Comparison of ENCODE assay signal across 28 cellular contexts in genomic region chr20:16560216-16560615, GRCh38.
"Had no signal": no experiment of that assay in that cellular context is flagged by ENCODE, and none has a peak within 500 bp of the region (broad histone marks: within the 10 kb centered on the region; RNA-seq: fewer than 3 reads in every experiment).

No MANE protein-coding gene starts in this region.

- ATAC-seq: activated CD4-positive, alpha-beta T cell treated with anti-CD3 and anti-CD28 coated beads for 36 hours; activated T-cell treated with anti-CD3 and anti-CD28 coated beads, Interleukin-2, amount 50 U/mL, for 72 hours; effector memory CD8-positive, alpha-beta T cell; foreskin keratinocyte; gastrocnemius medialis; heart left ventricle had no signal

- H3K4me3 Mint-ChIP-seq: activated CD4-positive, alpha-beta memory T cell treated with anti-CD3 and anti-CD28 coated beads, Interleukin-2, amount 10 ng/mL, durations not matched to agents 7 days and 5 days; activated CD4-positive, alpha-beta T cell treated with anti-CD3 and anti-CD28 coated beads for 36 hours; activated CD4-positive, alpha-beta T cell treated with anti-CD3 and anti-CD28 coated beads, Interleukin-2, amount 10 ng/mL, durations not matched to agents 24 days and 14 days; activated naive CD8-positive, alpha-beta T cell; activated T-cell treated with anti-CD3 and anti-CD28 coated beads, Interleukin-2, amount 50 U/mL, for 24 hours; activated T-cell treated with anti-CD3 and anti-CD28 coated beads, Interleukin-2, amount 50 U/mL, for 72 hours; central memory CD8-positive, alpha-beta T cell; dendritic cell treated with granulocyte-macrophage colony-stimulating factor and Interleukin-4, amounts not matched to agents 40 ng/mL and 50 ng/mL, for 4 days; effector memory CD8-positive, alpha-beta T cell had no signal

- DNase-seq: activated CD4-positive, alpha-beta memory T cell treated with anti-CD3 and anti-CD28 coated beads, Interleukin-2, amount 10 ng/mL, durations not matched to agents 7 days and 5 days; activated CD4-positive, alpha-beta T cell treated with anti-CD3 and anti-CD28 coated beads for 36 hours; activated CD4-positive, alpha-beta T cell treated with anti-CD3 and anti-CD28 coated beads, Interleukin-2, amount 10 ng/mL, durations not matched to agents 24 days and 14 days; activated CD4-positive, CD25-positive, alpha-beta regulatory T cell; activated CD4-positive, CD25-positive, alpha-beta regulatory T cell treated with anti-CD3 and anti-CD28 coated beads, Interleukin-2, amount 50 U/mL, for 72 hours; activated CD8-positive, alpha-beta memory T cell treated with anti-CD3 and anti-CD28 coated beads, Interleukin-2, amount 50 U/mL, for 48 hours; activated gamma-delta T cell treated with Interleukin-2 at 50 U/mL for 16 hours; activated naive CD4-positive, alpha-beta T cell treated with anti-CD3 and anti-CD28 coated beads, Interleukin-2, amount 50 U/mL, for 16 hours; activated naive CD4-positive, alpha-beta T cell treated with Interleukin-2 at 50 U/mL for 16 hours; activated T-cell treated with anti-CD3 and anti-CD28 coated beads for 4 hours; activated T-cell treated with anti-CD3 and anti-CD28 coated beads, Interleukin-2, amount 50 U/mL, for 24 hours; activated T-cell treated with anti-CD3 and anti-CD28 coated beads, Interleukin-2, amount 50 U/mL, for 72 hours; amniotic stem cell; anterior cingulate cortex; brain microvascular endothelial cell; dorsolateral prefrontal cortex; effector CD4-positive, alpha-beta T cell; effector memory CD8-positive, alpha-beta T cell; erythroblast; foreskin keratinocyte; gastrocnemius medialis; glutamatergic neuron; heart left ventricle had no signal

- H3K4me1 Mint-ChIP-seq: activated CD4-positive, alpha-beta memory T cell treated with anti-CD3 and anti-CD28 coated beads, Interleukin-2, amount 10 ng/mL, durations not matched to agents 7 days and 5 days had no signal

- H3K4me3 ChIP-seq: coronary artery, dorsolateral prefrontal cortex, esophagus muscularis mucosa, gastrocnemius medialis, heart left ventricle had no signal

- H3K9me3 ChIP-seq: esophagus muscularis mucosa, gastrocnemius medialis, heart left ventricle had no signal

- H3K27ac ChIP-seq: brain microvascular endothelial cell, coronary artery, dorsolateral prefrontal cortex, esophagus muscularis mucosa, foreskin keratinocyte, gastrocnemius medialis, heart left ventricle had no signal

- H3K36me3 Mint-ChIP-seq: activated naive CD8-positive, alpha-beta T cell had no signal

- H3K36me3 ChIP-seq: brain microvascular endothelial cell, esophagus muscularis mucosa, gastrocnemius medialis, heart left ventricle had no signal

- H3K9me3 Mint-ChIP-seq: activated CD4-positive, alpha-beta memory T cell treated with anti-CD3 and anti-CD28 coated beads, Interleukin-2, amount 10 ng/mL, durations not matched to agents 7 days and 5 days; activated CD4-positive, alpha-beta T cell treated with anti-CD3 and anti-CD28 coated beads, Interleukin-2, amount 10 ng/mL, durations not matched to agents 24 days and 14 days; activated T-cell treated with anti-CD3 and anti-CD28 coated beads, Interleukin-2, amount 50 U/mL, for 24 hours; activated T-cell treated with anti-CD3 and anti-CD28 coated beads, Interleukin-2, amount 50 U/mL, for 72 hours; central memory CD8-positive, alpha-beta T cell; dendritic cell treated with granulocyte-macrophage colony-stimulating factor and Interleukin-4, amounts not matched to agents 40 ng/mL and 50 ng/mL, for 4 days had no signal

- H3K27me3 Mint-ChIP-seq: activated CD4-positive, alpha-beta memory T cell treated with anti-CD3 and anti-CD28 coated beads, Interleukin-2, amount 10 ng/mL, durations not matched to agents 7 days and 5 days; activated CD4-positive, alpha-beta T cell treated with anti-CD3 and anti-CD28 coated beads for 36 hours; activated CD4-positive, alpha-beta T cell treated with anti-CD3 and anti-CD28 coated beads, Interleukin-2, amount 10 ng/mL, durations not matched to agents 24 days and 14 days; activated naive CD8-positive, alpha-beta T cell; activated T-cell treated with anti-CD3 and anti-CD28 coated beads, Interleukin-2, amount 50 U/mL, for 24 hours; central memory CD8-positive, alpha-beta T cell; dendritic cell treated with granulocyte-macrophage colony-stimulating factor and Interleukin-4, amounts not matched to agents 40 ng/mL and 50 ng/mL, for 4 days; effector memory CD8-positive, alpha-beta T cell had no signal

- H3K27ac Mint-ChIP-seq: activated CD4-positive, alpha-beta memory T cell treated with anti-CD3 and anti-CD28 coated beads, Interleukin-2, amount 10 ng/mL, durations not matched to agents 7 days and 5 days; activated CD4-positive, alpha-beta T cell treated with anti-CD3 and anti-CD28 coated beads for 36 hours; activated CD4-positive, alpha-beta T cell treated with anti-CD3 and anti-CD28 coated beads, Interleukin-2, amount 10 ng/mL, durations not matched to agents 24 days and 14 days; activated naive CD8-positive, alpha-beta T cell; activated T-cell treated with anti-CD3 and anti-CD28 coated beads, Interleukin-2, amount 50 U/mL, for 24 hours; activated T-cell treated with anti-CD3 and anti-CD28 coated beads, Interleukin-2, amount 50 U/mL, for 72 hours; dendritic cell treated with granulocyte-macrophage colony-stimulating factor and Interleukin-4, amounts not matched to agents 40 ng/mL and 50 ng/mL, for 4 days; effector memory CD8-positive, alpha-beta T cell had no signal

- H3K27me3 ChIP-seq: brain microvascular endothelial cell, dorsolateral prefrontal cortex, esophagus muscularis mucosa, foreskin keratinocyte, gastrocnemius medialis, heart left ventricle had no signal
